Comparison of ENCODE assay signal across 18 cellular contexts in genomic region chrX:114049063-114049462, GRCh38.
"Had no signal": no experiment of that assay in that cellular context is flagged by ENCODE, and none has a peak within 500 bp of the region (broad histone marks: within the 10 kb centered on the region; RNA-seq: fewer than 3 reads in every experiment).

No MANE protein-coding gene starts in this region.

- H3K27me3 Mint-ChIP-seq: activated B cell treated with CpG ODN at 0.5 μM for 24 hours; activated CD4-positive, alpha-beta memory T cell treated with anti-CD3 and anti-CD28 coated beads, Interleukin-2, amount 10 ng/mL, durations not matched to agents 7 days and 5 days; activated naive CD4-positive, alpha-beta T cell treated with anti-CD3 and anti-CD28 coated beads, Interleukin-2, amount 10 ng/mL, durations not matched to agents 7 days and 5 days; activated naive CD8-positive, alpha-beta T cell treated with anti-CD3 and anti-CD28 coated beads for 36 hours had no signal

- H3K4me1 Mint-ChIP-seq: activated B cell treated with CpG ODN at 0.5 μM for 24 hours; activated CD4-positive, alpha-beta memory T cell treated with anti-CD3 and anti-CD28 coated beads, Interleukin-2, amount 10 ng/mL, durations not matched to agents 7 days and 5 days; activated naive CD4-positive, alpha-beta T cell treated with anti-CD3 and anti-CD28 coated beads, Interleukin-2, amount 10 ng/mL, durations not matched to agents 7 days and 5 days; activated naive CD8-positive, alpha-beta T cell treated with anti-CD3 and anti-CD28 coated beads for 36 hours had no signal

- H3K4me3 ChIP-seq: PC-9 had no signal

- H3K27ac ChIP-seq: PC-9 had no signal

- ATAC-seq: activated T-cell treated with anti-CD3 and anti-CD28 coated beads, Interleukin-2, amount 50 U/mL, for 72 hours had no signal

- H3K27ac Mint-ChIP-seq: activated B cell treated with CpG ODN at 0.5 μM for 24 hours; activated CD4-positive, alpha-beta memory T cell treated with anti-CD3 and anti-CD28 coated beads, Interleukin-2, amount 10 ng/mL, durations not matched to agents 7 days and 5 days; activated naive CD4-positive, alpha-beta T cell treated with anti-CD3 and anti-CD28 coated beads, Interleukin-2, amount 10 ng/mL, durations not matched to agents 7 days and 5 days; activated naive CD8-positive, alpha-beta T cell treated with anti-CD3 and anti-CD28 coated beads for 36 hours; activated T-cell treated with anti-CD3 and anti-CD28 coated beads, Interleukin-2, amount 50 U/mL, for 72 hours; activated T-helper 2 cell treated with anti-CD3 and anti-CD28 coated beads, Interferon-gamma antibody, Interleukin-2, Interleukin-4, amounts not matched to agents 10 μg/mL and 5 μg/mL and 100 μg/mL, durations not matched to agents 14 hours and 24 hours and 36 hours; T-helper 1 cell treated with Interleukin-12 subunit alpha and Interleukin-12 subunit beta and Interleukin-4 antibody, amounts not matched to agents 30 μg/mL and 1 μg/mL, for 36 hours had no signal

- H2AFZ ChIP-seq: PC-9 had no signal

- DNase-seq: activated B cell treated with CpG ODN at 0.5 μM for 24 hours; activated CD4-positive, alpha-beta memory T cell treated with anti-CD3 and anti-CD28 coated beads, Interleukin-2, amount 10 ng/mL, durations not matched to agents 7 days and 5 days; activated CD4-positive, alpha-beta T cell treated with anti-CD3 and anti-CD28 coated beads, Interleukin-2, amount 50 U/mL, for 1 hour; activated CD8-positive, alpha-beta memory T cell treated with anti-CD3 and anti-CD28 coated beads, Interleukin-2, amount 50 U/mL, for 4 hours; activated gamma-delta T cell treated with Interleukin-2 at 50 U/mL for 16 hours; activated naive CD4-positive, alpha-beta T cell treated with anti-CD3 and anti-CD28 coated beads, Interleukin-2, amount 10 ng/mL, durations not matched to agents 7 days and 5 days; activated naive CD8-positive, alpha-beta T cell treated with anti-CD3 and anti-CD28 coated beads for 36 hours; activated T-cell treated with anti-CD3 and anti-CD28 coated beads, Interleukin-2, amount 50 U/mL, for 72 hours; caudate nucleus; NCI-H1105 treated with DMSO at 0.1 percent for 48 hours; NCI-H1436 treated with DMSO at 0.1 percent for 48 hours; NCI-H187; NCI-H2081; NCI-H524; PC-9; SHP77 treated with DMSO at 0.1 percent for 48 hours had no signal

- H3K36me3 Mint-ChIP-seq: activated naive CD4-positive, alpha-beta T cell treated with anti-CD3 and anti-CD28 coated beads, Interleukin-2, amount 10 ng/mL, durations not matched to agents 7 days and 5 days; activated naive CD8-positive, alpha-beta T cell treated with anti-CD3 and anti-CD28 coated beads for 36 hours had no signal

- H3K4me2 ChIP-seq: PC-9 had no signal

- H3K4me3 Mint-ChIP-seq: activated B cell treated with CpG ODN at 0.5 μM for 24 hours; activated CD4-positive, alpha-beta memory T cell treated with anti-CD3 and anti-CD28 coated beads, Interleukin-2, amount 10 ng/mL, durations not matched to agents 7 days and 5 days; activated naive CD4-positive, alpha-beta T cell treated with anti-CD3 and anti-CD28 coated beads, Interleukin-2, amount 10 ng/mL, durations not matched to agents 7 days and 5 days; activated naive CD8-positive, alpha-beta T cell treated with anti-CD3 and anti-CD28 coated beads for 36 hours; activated T-cell treated with anti-CD3 and anti-CD28 coated beads, Interleukin-2, amount 50 U/mL, for 72 hours; T-helper 1 cell treated with Interleukin-12 subunit alpha and Interleukin-12 subunit beta and Interleukin-4 antibody, amounts not matched to agents 30 μg/mL and 1 μg/mL, for 36 hours had no signal

- H3K9me3 Mint-ChIP-seq: activated B cell treated with CpG ODN at 0.5 μM for 24 hours; activated naive CD4-positive, alpha-beta T cell treated with anti-CD3 and anti-CD28 coated beads, Interleukin-2, amount 10 ng/mL, durations not matched to agents 7 days and 5 days; activated naive CD8-positive, alpha-beta T cell treated with anti-CD3 and anti-CD28 coated beads for 36 hours; activated T-helper 2 cell treated with anti-CD3 and anti-CD28 coated beads, Interferon-gamma antibody, Interleukin-2, Interleukin-4, amounts not matched to agents 10 μg/mL and 5 μg/mL and 100 μg/mL, durations not matched to agents 14 hours and 24 hours and 36 hours; T-helper 1 cell treated with Interleukin-12 subunit alpha and Interleukin-12 subunit beta and Interleukin-4 antibody, amounts not matched to agents 30 μg/mL and 1 μg/mL, for 36 hours had no signal
